20 cellular contexts compared by ENCODE assay signal in the genomic region with DNA sequence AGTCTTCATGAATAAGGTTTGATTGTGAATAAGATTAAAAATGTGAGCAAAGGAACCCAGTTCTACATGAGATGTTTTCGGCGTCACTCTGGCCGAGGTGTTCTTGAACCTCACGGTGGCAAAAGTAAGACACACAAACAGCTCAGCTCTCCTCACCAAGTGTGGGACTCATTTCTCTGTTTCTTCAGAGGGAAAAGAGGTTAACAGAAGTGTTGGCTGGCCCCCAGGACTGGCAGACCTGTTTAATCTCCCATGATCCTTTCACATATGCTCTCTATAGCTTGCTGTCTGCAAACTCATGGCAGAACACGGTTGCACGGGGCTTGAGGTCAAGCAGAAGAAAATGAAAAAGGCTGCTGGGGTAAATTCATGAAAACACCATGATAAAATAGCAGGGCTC.
DNase-seq lines count a peak whose midpoint lies in the region; TF ChIP-seq lines count a peak whose summit lies in the region.
"Had no signal": no experiment of that assay in that cellular context is flagged by ENCODE, and none has a peak within 500 bp of the region (broad histone marks: within the 10 kb centered on the region; RNA-seq: fewer than 3 reads in every experiment).

No MANE protein-coding gene starts in this region.

- H3K27me3 ChIP-seq in right atrium auricular region (no peaks in the 10 kb centered on the region), esophagus muscularis mucosa (no peaks in the 10 kb centered on the region)
- H3K27me3 ChIP-seq: BE2C; BLaER1 treated with 17β-estradiol and CSF1 and Interleukin-3, amounts not matched to agents 10 nM and 100 nM had no signal

- H3K36me3 ChIP-seq in right atrium auricular region = no peaks in the 10 kb centered on the region
- no peaks in the 10 kb centered on the region for H3K36me3 ChIP-seq in esophagus muscularis mucosa
- H3K36me3 ChIP-seq: BE2C; BLaER1 treated with 17β-estradiol and CSF1 and Interleukin-3, amounts not matched to agents 10 nM and 100 nM had no signal

- H3K27ac ChIP-seq in right atrium auricular region (no peak overlapping the region), esophagus muscularis mucosa (replicated peaks in 1 of 4) (no peak overlapping the region)
- H3K27ac ChIP-seq: A549; BLaER1 treated with 17β-estradiol and CSF1 and Interleukin-3, amounts not matched to agents 10 nM and 100 nM had no signal

- 63% methylated on average over 6 of the region's 6 CpGs for whole genome bisulfite sequencing in esophagus muscularis mucosa

- H3K4me1 ChIP-seq in right atrium auricular region (no peaks in the 10 kb centered on the region), esophagus muscularis mucosa (no peaks in the 10 kb centered on the region)
- H3K4me1 ChIP-seq: A549; BE2C; BLaER1 treated with 17β-estradiol and CSF1 and Interleukin-3, amounts not matched to agents 10 nM and 100 nM had no signal

- TF ChIP-seq CTCF in right atrium auricular region (IDR thresholded peaks at IDR 0.05) (no peak), esophagus muscularis mucosa (IDR thresholded peaks at IDR 0.05) (no peak)

- H3K9me3 ChIP-seq in right atrium auricular region = peaks cover 0 to 9% of the 10 kb centered on the region in 2 donors
- peaks cover 0 to 9% (median 3%) of the 10 kb centered on the region in 4 donors for H3K9me3 ChIP-seq in esophagus muscularis mucosa
- H3K9me3 ChIP-seq: A549, BE2C had no signal

- DNase-seq in right atrium auricular region (ENCODE audit: low spot score) (peak; percentile 40), cardiac septum (ENCODE audit: low spot score) (no peak), cerebellar cortex (ENCODE audit: low spot score) (peak; percentile 71), esophagus muscularis mucosa (ENCODE audit: extremely low spot score) (peak; percentile 60), retina (no peak), mucosa of gallbladder (ENCODE audit: low spot score) (no peak), anterior cingulate cortex (lab: John Stamatoyannopoulos, UW) (no peak)
- DNase-seq: 8988T; ACHN; AML-193; BE2C; CD4-positive, alpha-beta T cell; CD8-positive, alpha-beta memory T cell; DMS53; DMS79 treated with DMSO at 0.1 percent for 48 hours; GF-D8; H9 had no signal

- TF ChIP-seq POLR2A in esophagus muscularis mucosa (IDR thresholded peaks at IDR 0.05; ENCODE audit: low read depth) = no peak

- intact Hi-C loops in cardiac septum (cut with DNase I) (no loop called here), esophagus muscularis mucosa (cut with DNase I) (no loop called here)

- TF ChIP-seq EP300 in esophagus muscularis mucosa (IDR thresholded peaks at IDR 0.05) = no peak

- H3K4me3 ChIP-seq in right atrium auricular region = no peak overlapping the region
- H3K4me3 ChIP-seq in esophagus muscularis mucosa = no peak overlapping the region
- H3K4me3 ChIP-seq: A549; BLaER1 treated with 17β-estradiol and CSF1 and Interleukin-3, amounts not matched to agents 10 nM and 100 nM; GM23338 had no signal

Comparison
In these comparisons a context has a peak if more than half of its experiments do, and no peak if none do; other contexts are left out.
1. DNase-seq: peak in right atrium auricular region (single experiment), cerebellar cortex (single experiment) and esophagus muscularis mucosa (single experiment); none in cardiac septum (single experiment), retina (single experiment), mucosa of gallbladder (single experiment) and anterior cingulate cortex (0 of 58).